In the genomic region with DNA sequence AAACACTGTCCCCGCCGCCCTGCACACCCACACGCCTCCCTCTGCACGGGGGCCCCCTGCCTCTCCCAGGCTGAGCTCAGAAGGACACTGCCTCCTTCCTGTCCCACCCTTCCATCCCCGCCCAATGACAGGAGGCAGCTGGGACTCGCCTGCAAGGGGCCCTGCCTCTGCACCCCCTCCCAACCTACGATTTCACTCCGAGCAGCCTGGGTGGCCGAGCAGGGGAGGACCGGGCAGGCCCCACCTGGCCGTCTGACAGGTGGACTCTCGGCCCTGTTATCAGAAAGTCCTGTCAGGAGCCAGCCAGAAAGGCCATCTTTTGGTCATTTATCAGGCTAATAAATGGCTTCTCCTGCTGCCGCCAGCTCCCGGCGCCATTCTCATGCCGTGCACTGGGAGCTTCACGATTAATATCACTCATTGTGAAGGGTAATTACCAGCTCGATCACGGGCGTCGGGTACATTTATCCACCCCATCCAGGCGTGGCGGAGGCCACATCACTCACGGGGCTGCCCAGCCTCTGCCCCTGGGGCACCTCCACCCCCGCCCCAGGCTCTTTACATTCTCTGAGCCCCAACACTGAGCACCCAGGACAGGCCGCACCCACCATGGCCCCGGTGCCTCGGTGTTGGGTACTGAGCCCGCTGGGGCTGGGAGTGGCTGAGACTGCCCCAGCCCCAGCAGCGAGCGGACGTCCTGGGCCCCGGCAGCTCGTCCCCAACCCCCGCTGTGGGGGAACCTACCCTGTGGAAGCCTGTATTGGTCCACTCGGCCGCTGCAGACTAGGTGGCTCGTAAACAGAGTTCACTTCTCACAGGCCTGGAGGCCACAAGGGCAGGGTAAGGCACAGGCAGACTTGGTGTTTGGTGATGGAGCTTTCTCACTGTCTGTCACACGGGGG, we compare ENCODE assay signal across 16 cellular contexts.
DNase-seq lines count a peak whose midpoint lies in the region; ATAC-seq, FAIRE-seq and TF ChIP-seq lines count a peak whose summit lies in the region.
"Had no signal": no experiment of that assay in that cellular context is flagged by ENCODE, and none has a peak within 500 bp of the region (broad histone marks: within the 10 kb centered on the region; RNA-seq: fewer than 3 reads in every experiment).

No MANE protein-coding gene starts in this region.

- H3K4me3 Mint-ChIP-seq in T-helper 17 cell = peak overlapping the region; percentile 83
- H3K4me3 Mint-ChIP-seq: IgD-negative memory B cell; stimulated activated naive CD8-positive, alpha-beta T cell treated with anti-CD3 and anti-CD28 coated beads, Interleukin-15, Interleukin-2, amounts not matched to agents 100 ng/mL and 50 ng/mL, for 24 hours had no signal

- H3K36me3 Mint-ChIP-seq in T-helper 17 cell (ENCODE audit: low read depth) = no peaks in the 10 kb centered on the region
- H3K36me3 Mint-ChIP-seq: IgD-negative memory B cell had no signal

- no peaks in the 10 kb centered on the region for H3K79me2 ChIP-seq in hepatocyte

- WGBS in sigmoid colon, 2 donors = 79 to 86% methylated on average over 39 of the region's 39 CpGs
- whole genome bisulfite sequencing in hepatocyte (ENCODE audit: low lambda C conversion rate, missing lambda C conversion rate) = 79% methylated on average over 35 of the region's 39 CpGs

- H3K27ac Mint-ChIP-seq in T-helper 17 cell = peak overlapping the region; percentile 59
- H3K27ac Mint-ChIP-seq: stimulated activated naive CD8-positive, alpha-beta T cell treated with anti-CD3 and anti-CD28 coated beads, Interleukin-15, Interleukin-2, amounts not matched to agents 100 ng/mL and 50 ng/mL, for 24 hours had no signal

- peaks cover 14% of the 10 kb centered on the region for H3K4me1 Mint-ChIP-seq in T-helper 17 cell

- no peak overlapping the region for H3K4me3 ChIP-seq in kidney (ENCODE audit: low read length in 2 of 2)
- no peak overlapping the region for H3K4me3 ChIP-seq in sigmoid colon
- no peak overlapping the region for H3K4me3 ChIP-seq in hepatocyte

- no peak overlapping the region for H3K9ac ChIP-seq in kidney (ENCODE audit: low read length in 2 of 2)

- H3K4me1 ChIP-seq in kidney (ENCODE audit: control insufficient read depth in 1 of 2, insufficient read depth in 1 of 2, low read depth in 1 of 2, low read length in 2 of 2) (no peaks in the 10 kb centered on the region), sigmoid colon (no peaks in the 10 kb centered on the region), hepatocyte (ENCODE audit: insufficient read depth) (no peaks in the 10 kb centered on the region)

- H3K36me3 ChIP-seq in kidney (ENCODE audit: control insufficient read depth in 1 of 2, insufficient read depth in 2 of 2, low read length in 2 of 2) (no peaks in the 10 kb centered on the region), sigmoid colon (no peaks in the 10 kb centered on the region), hepatocyte (replicated peaks; ENCODE audit: insufficient read depth, low read depth) (no peaks in the 10 kb centered on the region)

- H3K9me3 ChIP-seq in T-helper 17 cell (ENCODE audit: control insufficient read depth, low read length, poor library complexity, severe bottlenecking) (no peaks in the 10 kb centered on the region), kidney (ENCODE audit: control insufficient read depth in 1 of 2, low read length in 2 of 2) (no peaks in the 10 kb centered on the region), sigmoid colon (no peaks in the 10 kb centered on the region), hepatocyte (ENCODE audit: low read depth) (no peaks in the 10 kb centered on the region)

- TF ChIP-seq POLR2A in sigmoid colon (IDR thresholded peaks at IDR 0.05) = no peak

- intact Hi-C loops in kidney (cut with DNase I) (no loop called here), sigmoid colon (cut with DNase I) (no loop called here)

- no peak for FAIRE-seq in kidney (lab: Jason Lieb, UNC)
- FAIRE-seq: D721Med, TTC549 had no signal

- H3K27ac ChIP-seq in kidney (ENCODE audit: low read depth in 2 of 2, low read length in 2 of 2) (no peak overlapping the region), sigmoid colon (no peak overlapping the region), hepatocyte (no peak overlapping the region)
- H3K27ac ChIP-seq: 22Rv1 had no signal

- no peaks in the 10 kb centered on the region for H3K9me2 ChIP-seq in hepatocyte (replicated peaks; ENCODE audit: insufficient read depth)

- TF ChIP-seq CTCF in kidney (IDR thresholded peaks at IDR 0.05; ENCODE audit: borderline replicate concordance, extremely low read depth, insufficient read depth) = no peak
- TF ChIP-seq CTCF in sigmoid colon (IDR thresholded peaks at IDR 0.05) = no peak
- no peak for TF ChIP-seq CTCF in hepatocyte (IDR thresholded peaks at IDR 0.05; ENCODE audit: poor library complexity)

- H3K27me3 ChIP-seq in sigmoid colon (no peaks in the 10 kb centered on the region), hepatocyte (no peaks in the 10 kb centered on the region)

- no peak overlapping the region for H3K4me2 ChIP-seq in hepatocyte

- DNase-seq in NCI-H1417 (lab: John Stamatoyannopoulos, UW) = peak in 2 of 3 experiments; percentile 63 to 82
- DNase-seq in NCI-H1417 treated with DMSO at 0.1 percent for 48 hours (lab: John Stamatoyannopoulos, UW) = no peak
- DNase-seq in T-helper 17 cell = peak; percentile 1 to 7 (median 6)
- DNase-seq in kidney = peak; percentile 64
- peak; percentile 50 for DNase-seq in sigmoid colon
- DNase-seq in hepatocyte (ENCODE audit: low spot score) = no peak
- DNase-seq: GOT3; NCI-H2107; stimulated activated CD4-positive, alpha-beta T cell treated with anti-CD3 and anti-CD28 coated beads, Interleukin-1b, Interleukin-23, amount 100 ng/mL, for 48 hours had no signal

- H4K20me1 ChIP-seq in hepatocyte (ENCODE audit: insufficient read depth, poor library complexity, severe bottlenecking) = no peaks in the 10 kb centered on the region

- TF ChIP-seq EP300 in sigmoid colon (IDR thresholded peaks at IDR 0.05) = no peak

- H2AFZ ChIP-seq in hepatocyte = no peak overlapping the region

- ATAC-seq in T-helper 17 cell = peak; percentile 16
- no peak for ATAC-seq in HG03457 (IDR thresholded peaks at IDR 0.05; ENCODE audit: unreplicated experiment)
- no peak for ATAC-seq in HG02981 (IDR thresholded peaks at IDR 0.05; ENCODE audit: unreplicated experiment)

- H3K27me3 Mint-ChIP-seq in T-helper 17 cell = no peaks in the 10 kb centered on the region
- H3K27me3 Mint-ChIP-seq: IgD-negative memory B cell; stimulated activated naive CD8-positive, alpha-beta T cell treated with anti-CD3 and anti-CD28 coated beads, Interleukin-15, Interleukin-2, amounts not matched to agents 100 ng/mL and 50 ng/mL, for 24 hours had no signal

Comparison
In these comparisons a context has a peak if more than half of its experiments do, and no peak if none do; other contexts are left out.
1. DNase-seq: peak in NCI-H1417 (2 of 3), T-helper 17 cell (3 of 3), kidney (single experiment) and sigmoid colon (single experiment); none in NCI-H1417 treated with DMSO at 0.1 percent for 48 hours (single experiment) and hepatocyte (single experiment).